8 cellular contexts compared by ENCODE assay signal in genomic region chrX:132956421-132957210, GRCh38. TPM values are rescaled to one million over a fixed set of nuclear protein-coding genes. Genes with fewer than 3 reads are reported as not detected.
A peak's percentile ranks its signal among the peaks of the same experiment; 100 is the strongest.
DNase-seq lines count a peak whose midpoint lies in the region; ATAC-seq, FAIRE-seq and TF ChIP-seq lines count a peak whose summit lies in the region.

No MANE protein-coding gene starts in this region.

- no peak for TF ChIP-seq EP300 in upper lobe of left lung (IDR thresholded peaks at IDR 0.05)

- intact Hi-C loops in activated naive CD4-positive, alpha-beta T cell treated with anti-CD3 and anti-CD28 coated beads for 36 hours (cut with micrococcal nuclease) = loop anchor here (5.0 to 10.0 kb wide), 4 partner anchors 182 to 1124 kb away; no protein-coding TSS in a partner anchor

- no peaks in the 10 kb centered on the region for H3K36me3 Mint-ChIP-seq in activated naive CD4-positive, alpha-beta T cell treated with anti-CD3 and anti-CD28 coated beads for 36 hours (ENCODE audit: low read depth)

- peaks cover 2% of the 10 kb centered on the region for H3K4me1 Mint-ChIP-seq in activated naive CD4-positive, alpha-beta T cell treated with anti-CD3 and anti-CD28 coated beads for 36 hours (ENCODE audit: low read depth)

- peak in 1 of 2 donors; percentile 36 for ATAC-seq in upper lobe of left lung (ENCODE audit: low FRiP score in 2 of 2)

- DNase-seq in activated naive CD4-positive, alpha-beta T cell treated with anti-CD3 and anti-CD28 coated beads for 36 hours = peak; percentile 5
- no peak for DNase-seq in activated naive CD4-positive, alpha-beta T cell (lab: John Stamatoyannopoulos, UW)
- DNase-seq in bronchial epithelial cell (ENCODE audit: low read depth) = no peak
- peak in 1 of 2 donors; percentile 70 for DNase-seq in upper lobe of left lung
- no peak for DNase-seq in stimulated activated CD4-positive, alpha-beta T cell treated with anti-CD3 and anti-CD28 coated beads, Interleukin-4, amount 100 ng/mL, for 1 hour
- no peak for DNase-seq in NOMO-1 treated with DMSO at 0.1 percent for 48 hours (lab: John Stamatoyannopoulos, UW; ENCODE audit: unreplicated experiment)
- DNase-seq in NCI-H146 (lab: John Stamatoyannopoulos, UW) = no peak

- H3K27ac ChIP-seq in mesodermal cell (ENCODE audit: low read depth, low read length, severe bottlenecking) = no peak overlapping the region
- no peak overlapping the region for H3K27ac ChIP-seq in upper lobe of left lung

- TF ChIP-seq POLR2A in upper lobe of left lung (IDR thresholded peaks at IDR 0.05) = no peak

- FAIRE-seq in bronchial epithelial cell (lab: Jason Lieb, UNC) = no peak

- TF ChIP-seq CTCF in bronchial epithelial cell (IDR thresholded peaks at IDR 0.05; ENCODE audit: insufficient read depth, low read length, severe bottlenecking) (no peak), upper lobe of left lung (IDR thresholded peaks at IDR 0.05) (no peak)

- H3K36me3 ChIP-seq in bronchial epithelial cell (ENCODE audit: control insufficient read depth, insufficient read depth, low read length) (no peaks in the 10 kb centered on the region), mesodermal cell (ENCODE audit: control insufficient read depth, insufficient read depth, low read length) (no peaks in the 10 kb centered on the region), upper lobe of left lung (no peaks in the 10 kb centered on the region)

- H3K9me3 ChIP-seq in mesodermal cell (ENCODE audit: control insufficient read depth, low read length) = no peaks in the 10 kb centered on the region
- no peaks in the 10 kb centered on the region for H3K9me3 ChIP-seq in upper lobe of left lung

- no peaks in the 10 kb centered on the region for H3K9me3 Mint-ChIP-seq in activated naive CD4-positive, alpha-beta T cell treated with anti-CD3 and anti-CD28 coated beads for 36 hours

- CTCF ChIA-PET in activated naive CD4-positive, alpha-beta T cell treated with anti-CD3 and anti-CD28 coated beads for 36 hours (lab: Charles Lee) = interaction anchor here (0.6 to 0.9 kb wide), 2 partner anchors 219 to 570 kb away, joined by 3 read pairs; no protein-coding TSS in a partner anchor

- H3K27me3 Mint-ChIP-seq in activated naive CD4-positive, alpha-beta T cell treated with anti-CD3 and anti-CD28 coated beads for 36 hours (ENCODE audit: low read depth) = peaks cover 31% of the 10 kb centered on the region

- 0 to 1% methylated on average over 48 to 58 of the region's 83 CpGs for WGBS in mesodermal cell (ENCODE audit: insufficient coverage in 2 of 2), 2 experiments
- 0 to 51% methylated on average over 4 to 55 of the region's 83 CpGs for WGBS in upper lobe of left lung, 2 donors

- H3K27me3 ChIP-seq in bronchial epithelial cell (ENCODE audit: control insufficient read depth, insufficient read depth, low read length) (no peaks in the 10 kb centered on the region), upper lobe of left lung (peaks cover 0 to 30% (median 0%) of the 10 kb centered on the region in 4 donors)

- H3K4me3 Mint-ChIP-seq in activated naive CD4-positive, alpha-beta T cell treated with anti-CD3 and anti-CD28 coated beads for 36 hours = peak overlapping the region; percentile 77

- H3K4me1 ChIP-seq in mesodermal cell (ENCODE audit: control insufficient read depth, insufficient read depth, low read length, poor library complexity, severe bottlenecking) (no peaks in the 10 kb centered on the region), upper lobe of left lung (peaks cover 9 to 24% (median 13%) of the 10 kb centered on the region in 4 donors)

- H3K27ac Mint-ChIP-seq in activated naive CD4-positive, alpha-beta T cell treated with anti-CD3 and anti-CD28 coated beads for 36 hours = no peak overlapping the region

- H3K4me3 ChIP-seq in bronchial epithelial cell (ENCODE audit: low read depth, low read length) (peak overlapping the region; percentile 48), mesodermal cell (ENCODE audit: extremely low read depth, insufficient read depth, low read length, poor library complexity, severe bottlenecking) (peak overlapping the region; percentile 44), upper lobe of left lung (peak overlapping the region in 3 of 4 donors; percentile 29 to 48 (median 44))

RNA-seq across cellular contexts. Expression of gene HS6ST2, which starts 1.8 kb away (rescaled TPM):
- total RNA-seq in activated naive CD4-positive, alpha-beta T cell treated with anti-CD3 and anti-CD28 coated beads for 36 hours = 1 to 10 TPM in 1 of 2 experiments, under 1 TPM in 1; 0.98 to 1.3 TPM
- total RNA-seq in bronchial epithelial cell (9.7 and 16.8 TPM in 2 replicates), upper lobe of left lung (1 to 10 TPM in 4 of 6 donors, under 1 TPM in 2; 0.30 to 2.5 (median 1.2) TPM)
- polyA plus RNA-seq in mesodermal cell (2013, experiment 1 of 2) = 4.9 TPM
- 4.8 TPM for polyA plus RNA-seq in mesodermal cell (2013, experiment 2 of 2)
